ENCODE assay signal across 11 cellular contexts in genomic region chr12:80101126-80101525, GRCh38. TPM values are rescaled to one million over a fixed set of nuclear protein-coding genes. Genes with fewer than 3 reads are reported as not detected.
DNase-seq lines count a peak whose midpoint lies in the region; ATAC-seq lines count a peak whose summit lies in the region.
"Had no signal": no experiment of that assay in that cellular context is flagged by ENCODE, and none has a peak within 500 bp of the region (broad histone marks: within the 10 kb centered on the region; RNA-seq: fewer than 3 reads in every experiment).

No MANE protein-coding gene starts in this region.

- CTCF ChIA-PET in CD8-positive, alpha-beta memory T cell (lab: Charles Lee) = no interaction called here

- intact Hi-C loops in cardiac septum (cut with DNase I) = no loop called here

- H3K9me3 Mint-ChIP-seq in effector memory CD8-positive, alpha-beta T cell = no peaks in the 10 kb centered on the region
- H3K9me3 Mint-ChIP-seq in CD8-positive, alpha-beta memory T cell = no peaks in the 10 kb centered on the region
- H3K9me3 Mint-ChIP-seq: stimulated activated naive B cell treated with anti-CD40 and anti-IgM and Interleukin-4, amounts not matched to agents 10 μg/mL and 1 μg/mL and 100 μg/mL, for 72 hours had no signal

- no peaks in the 10 kb centered on the region for H3K36me3 Mint-ChIP-seq in effector memory CD8-positive, alpha-beta T cell (ENCODE audit: insufficient read depth)
- H3K36me3 Mint-ChIP-seq in CD8-positive, alpha-beta memory T cell = no peaks in the 10 kb centered on the region
- H3K36me3 Mint-ChIP-seq: stimulated activated naive B cell treated with anti-CD40 and anti-IgM and Interleukin-4, amounts not matched to agents 10 μg/mL and 1 μg/mL and 100 μg/mL, for 72 hours had no signal

- POLR2A ChIA-PET in CD8-positive, alpha-beta memory T cell (lab: Charles Lee) = no interaction called here

- H3K9me3 ChIP-seq in CD8-positive, alpha-beta memory T cell (ENCODE audit: low read length) = no peaks in the 10 kb centered on the region
- H3K9me3 ChIP-seq: BLaER1 treated with 17β-estradiol and CSF1 and Interleukin-3, amounts not matched to agents 10 nM and 100 nM had no signal

- H3K27ac Mint-ChIP-seq in effector memory CD8-positive, alpha-beta T cell = no peak overlapping the region
- no peak overlapping the region for H3K27ac Mint-ChIP-seq in CD8-positive, alpha-beta memory T cell
- H3K27ac Mint-ChIP-seq: stimulated activated naive B cell treated with anti-CD40 and anti-IgM and Interleukin-4, amounts not matched to agents 10 μg/mL and 1 μg/mL and 100 μg/mL, for 72 hours had no signal

- no peaks in the 10 kb centered on the region for H3K4me1 Mint-ChIP-seq in effector memory CD8-positive, alpha-beta T cell (ENCODE audit: low read depth in 2 of 2)
- no peaks in the 10 kb centered on the region for H3K4me1 Mint-ChIP-seq in CD8-positive, alpha-beta memory T cell
- H3K4me1 Mint-ChIP-seq: stimulated activated naive B cell treated with anti-CD40 and anti-IgM and Interleukin-4, amounts not matched to agents 10 μg/mL and 1 μg/mL and 100 μg/mL, for 72 hours had no signal

- H3K4me1 ChIP-seq in CD8-positive, alpha-beta memory T cell (ENCODE audit: insufficient read depth, low read length) = no peaks in the 10 kb centered on the region
- H3K4me1 ChIP-seq: BLaER1 treated with 17β-estradiol and CSF1 and Interleukin-3, amounts not matched to agents 10 nM and 100 nM had no signal

- peaks cover 0 to 6% of the 10 kb centered on the region in 2 donors for H3K27me3 Mint-ChIP-seq in effector memory CD8-positive, alpha-beta T cell
- no peaks in the 10 kb centered on the region for H3K27me3 Mint-ChIP-seq in CD8-positive, alpha-beta memory T cell
- H3K27me3 Mint-ChIP-seq: stimulated activated naive B cell treated with anti-CD40 and anti-IgM and Interleukin-4, amounts not matched to agents 10 μg/mL and 1 μg/mL and 100 μg/mL, for 72 hours had no signal

- no peaks in the 10 kb centered on the region for H3K36me3 ChIP-seq in CD8-positive, alpha-beta memory T cell (ENCODE audit: insufficient read depth, low read length)
- H3K36me3 ChIP-seq: BLaER1 treated with 17β-estradiol and CSF1 and Interleukin-3, amounts not matched to agents 10 nM and 100 nM had no signal

- H3K27me3 ChIP-seq in CD8-positive, alpha-beta memory T cell (ENCODE audit: insufficient read depth, low read length, poor library complexity, severe bottlenecking) = no peaks in the 10 kb centered on the region
- H3K27me3 ChIP-seq: BLaER1 treated with 17β-estradiol and CSF1 and Interleukin-3, amounts not matched to agents 10 nM and 100 nM had no signal

- no peak overlapping the region for H3K4me3 ChIP-seq in CD8-positive, alpha-beta memory T cell (ENCODE audit: low read length)
- H3K4me3 ChIP-seq: BLaER1 treated with 17β-estradiol and CSF1 and Interleukin-3, amounts not matched to agents 10 nM and 100 nM had no signal

- ATAC-seq in effector memory CD8-positive, alpha-beta T cell (replicated peaks) = no peak
- ATAC-seq: stimulated activated naive B cell treated with anti-CD40 and anti-IgM and Interleukin-4, amounts not matched to agents 10 μg/mL and 1 μg/mL and 100 μg/mL, for 72 hours had no signal

- H3K4me3 Mint-ChIP-seq in effector memory CD8-positive, alpha-beta T cell = no peak overlapping the region
- no peak overlapping the region for H3K4me3 Mint-ChIP-seq in CD8-positive, alpha-beta memory T cell
- H3K4me3 Mint-ChIP-seq: stimulated activated naive B cell treated with anti-CD40 and anti-IgM and Interleukin-4, amounts not matched to agents 10 μg/mL and 1 μg/mL and 100 μg/mL, for 72 hours had no signal

- H3K27ac ChIP-seq in CD8-positive, alpha-beta memory T cell (ENCODE audit: low read depth, low read length) = no peak overlapping the region
- H3K27ac ChIP-seq: BLaER1 treated with 17β-estradiol and CSF1 and Interleukin-3, amounts not matched to agents 10 nM and 100 nM had no signal

- peak; percentile 74 for DNase-seq in DMS53 treated with DMSO at 0.1 percent for 48 hours (lab: John Stamatoyannopoulos, UW; ENCODE audit: unreplicated experiment)
- DNase-seq in NCI-H1105 treated with DMSO at 0.1 percent for 48 hours (lab: John Stamatoyannopoulos, UW) = peak; percentile 47
- peak; percentile 2 for DNase-seq in SW480 (ENCODE audit: low spot score)
- peak; percentile 26 for DNase-seq in iris pigment epithelial cell (ENCODE audit: low read depth)
- DNase-seq in cardiac septum (ENCODE audit: low spot score) = no peak
- no peak for DNase-seq in effector memory CD8-positive, alpha-beta T cell
- no peak for DNase-seq in CD8-positive, alpha-beta memory T cell
- no peak for DNase-seq in dedifferentiated amniotic fluid mesenchymal stem cell (ENCODE audit: extremely low spot score)
- DNase-seq: anterior cingulate cortex; stimulated activated naive B cell treated with anti-CD40 and anti-IgM and Interleukin-4, amounts not matched to agents 10 μg/mL and 1 μg/mL and 100 μg/mL, for 72 hours had no signal

RNA-seq across cellular contexts. Expression of gene OTOGL, which starts 1.8 kb away (rescaled TPM):
- total RNA-seq in cardiac septum = 0.51 TPM
- not detected for total RNA-seq in CD8-positive, alpha-beta memory T cell
- not detected for polyA plus RNA-seq in CD8-positive, alpha-beta memory T cell

Comparison
In these comparisons a context has a peak if more than half of its experiments do, and no peak if none do; other contexts are left out.
1. DNase-seq: peak in DMS53 treated with DMSO at 0.1 percent for 48 hours (single experiment), NCI-H1105 treated with DMSO at 0.1 percent for 48 hours (single experiment), SW480 (single experiment) and iris pigment epithelial cell (single experiment); none in cardiac septum (single experiment), effector memory CD8-positive, alpha-beta T cell (0 of 3), CD8-positive, alpha-beta memory T cell (0 of 5) and dedifferentiated amniotic fluid mesenchymal stem cell (single experiment).